8 cellular contexts compared by ENCODE assay signal in genomic region chr1:234727018-234727757, GRCh38.
DNase-seq lines count a peak whose midpoint lies in the region; ATAC-seq and TF ChIP-seq lines count a peak whose summit lies in the region.

No MANE protein-coding gene starts in this region.

- ATAC-seq in DND-41 (ENCODE audit: insufficient read depth, low read depth) (no peak), HG03175 (IDR thresholded peaks at IDR 0.05; ENCODE audit: unreplicated experiment) (peak; percentile 31), lower lobe of right lung (no peak)

- no peaks in the 10 kb centered on the region for H3K9me3 Mint-ChIP-seq in activated CD4-positive, alpha-beta memory T cell treated with anti-CD3 and anti-CD28 coated beads for 36 hours

- H3K4me1 ChIP-seq in DND-41 (ENCODE audit: insufficient read depth, low read length) = peaks cover 82% of the 10 kb centered on the region
- peaks cover 76% of the 10 kb centered on the region for H3K4me1 ChIP-seq in lower lobe of right lung
- H3K4me1 ChIP-seq in urinary bladder (ENCODE audit: insufficient read depth) = no peaks in the 10 kb centered on the region

- peak overlapping the region; percentile 96 for H3K27ac Mint-ChIP-seq in activated CD4-positive, alpha-beta memory T cell treated with anti-CD3 and anti-CD28 coated beads for 36 hours

- H3K4me1 Mint-ChIP-seq in activated CD4-positive, alpha-beta memory T cell treated with anti-CD3 and anti-CD28 coated beads for 36 hours (ENCODE audit: low read depth) = peaks cover 97% of the 10 kb centered on the region

- CTCF ChIA-PET in activated CD4-positive, alpha-beta memory T cell treated with anti-CD3 and anti-CD28 coated beads for 36 hours (lab: Charles Lee) = interaction anchor here (1.0 to 1.3 kb wide), 2 partner anchors 11 to 240 kb away, joined by 3 read pairs; no protein-coding TSS in a partner anchor

- H3K36me3 ChIP-seq in DND-41 (ENCODE audit: insufficient read depth, low read length) (no peaks in the 10 kb centered on the region), lower lobe of right lung (no peaks in the 10 kb centered on the region), urinary bladder (ENCODE audit: insufficient read depth) (no peaks in the 10 kb centered on the region)

- DNase-seq in DND-41 (no peak), lower lobe of right lung (no peak), NK-92 (lab: John Stamatoyannopoulos, UW; ENCODE audit: unreplicated experiment) (no peak), hepatic stellate cell (ENCODE audit: low spot score) (no peak)
- no peak for DNase-seq in activated CD4-positive, alpha-beta memory T cell treated with anti-CD3 and anti-CD28 coated beads for 36 hours
- DNase-seq in activated naive CD4-positive, alpha-beta T cell treated with Interleukin-2 at 50 U/mL for 16 hours = no peak

- no peak overlapping the region for H3K4me3 ChIP-seq in DND-41 (ENCODE audit: low read depth in 1 of 2, low read length in 2 of 2)
- no peak overlapping the region for H3K4me3 ChIP-seq in lower lobe of right lung
- no peak overlapping the region for H3K4me3 ChIP-seq in urinary bladder (ENCODE audit: low read depth, low read length)

- H4K20me1 ChIP-seq in DND-41 (ENCODE audit: insufficient read depth, low read length) = no peaks in the 10 kb centered on the region

- no peaks in the 10 kb centered on the region for H3K79me2 ChIP-seq in DND-41 (ENCODE audit: insufficient read depth, low read length)

- POLR2A ChIA-PET in activated CD4-positive, alpha-beta memory T cell treated with anti-CD3 and anti-CD28 coated beads for 36 hours (lab: Charles Lee) = interaction anchor here (1.0 to 4.4 kb wide), 3 partner anchors 115 to 117 kb away, joined by 3 to 35 read pairs (median 6); partner anchors contain the start of gene IRF2BP2

- peak overlapping the region; percentile 100 for H3K27ac ChIP-seq in DND-41 (ENCODE audit: low read length)
- peak overlapping the region; percentile 99 for H3K27ac ChIP-seq in lower lobe of right lung
- peak overlapping the region; percentile 72 for H3K27ac ChIP-seq in urinary bladder (ENCODE audit: low read depth)

- 60% methylated on average over 7 of the region's 7 CpGs for WGBS in urinary bladder

- H3K36me3 Mint-ChIP-seq in activated CD4-positive, alpha-beta memory T cell treated with anti-CD3 and anti-CD28 coated beads for 36 hours = peaks cover 1% of the 10 kb centered on the region

- H2AFZ ChIP-seq in DND-41 (ENCODE audit: low read depth, low read length) = no peak overlapping the region

- no peaks in the 10 kb centered on the region for H3K27me3 ChIP-seq in DND-41 (ENCODE audit: insufficient read depth, low read length, poor library complexity)
- H3K27me3 ChIP-seq in lower lobe of right lung (ENCODE audit: low read depth) = no peaks in the 10 kb centered on the region

- H3K9ac ChIP-seq in DND-41 (ENCODE audit: low read depth, low read length) = no peak overlapping the region

- intact Hi-C loops in activated CD4-positive, alpha-beta memory T cell treated with anti-CD3 and anti-CD28 coated beads for 36 hours (cut with micrococcal nuclease) = no loop called here
- intact Hi-C loops in lower lobe of right lung (cut with DNase I) = no loop called here

- no peak overlapping the region for H3K4me2 ChIP-seq in DND-41 (ENCODE audit: insufficient read depth, low read length)

- TF ChIP-seq CTCF in DND-41 (IDR thresholded peaks at IDR 0.05; ENCODE audit: borderline replicate concordance, extremely low read depth, low read length, poor library complexity, severe bottlenecking) (no peak), lower lobe of right lung (IDR thresholded peaks at IDR 0.05) (no peak)

- H3K27me3 Mint-ChIP-seq in activated CD4-positive, alpha-beta memory T cell treated with anti-CD3 and anti-CD28 coated beads for 36 hours = no peaks in the 10 kb centered on the region

- H3K9me3 ChIP-seq in DND-41 (ENCODE audit: insufficient read depth, low read length, severe bottlenecking) (no peaks in the 10 kb centered on the region), lower lobe of right lung (no peaks in the 10 kb centered on the region)

- peak overlapping the region; percentile 39 for H3K4me3 Mint-ChIP-seq in activated CD4-positive, alpha-beta memory T cell treated with anti-CD3 and anti-CD28 coated beads for 36 hours
